ENCODE assay signal across 30 cellular contexts in genomic region chr21:16388911-16389515, GRCh38.
"Had no signal": no experiment of that assay in that cellular context is flagged by ENCODE, and none has a peak within 500 bp of the region (broad histone marks: within the 10 kb centered on the region; RNA-seq: fewer than 3 reads in every experiment).

No MANE protein-coding gene starts in this region.

- H3K4me1 ChIP-seq: colonic mucosa, left lung, lower lobe of right lung, right lobe of liver, upper lobe of right lung had no signal

- H3K4me3 ChIP-seq: cardiac muscle cell, colonic mucosa, esophagus squamous epithelium, left lung, lower lobe of right lung, right lobe of liver, skin epidermis, thoracic aorta, upper lobe of right lung had no signal

- DNase-seq: activated CD4-positive, alpha-beta T cell treated with anti-CD3 and anti-CD28 coated beads for 48 hours; activated CD4-positive, alpha-beta T cell treated with anti-CD3 and anti-CD28 coated beads, Interleukin-2, amount 50 U/mL, for 48 hours; activated CD8-positive, alpha-beta memory T cell treated with anti-CD3 and anti-CD28 coated beads for 24 hours; activated effector memory CD4-positive, alpha-beta T cell treated with Interleukin-2 at 50 U/mL for 16 hours; activated naive CD4-positive, alpha-beta T cell treated with Interleukin-2 at 50 U/mL for 16 hours; anterior cingulate cortex; cerebellar nuclear complex; colonic mucosa; effector memory CD8-positive, alpha-beta T cell; esophagus squamous epithelium; head of caudate nucleus; hippocampal formation; kidney glomerular epithelial cell; left lung; lower lobe of right lung; naive B cell; nephron progenitor cell; right lobe of liver; stimulated activated CD4-positive, alpha-beta T cell treated with anti-CD3 and anti-CD28 coated beads, Interleukin-12 subunit alpha, Interleukin-12 subunit beta, amount 100 ng/mL, for 4 hours; stimulated activated CD4-positive, alpha-beta T cell treated with anti-CD3 and anti-CD28 coated beads, Interleukin-4, amount 100 ng/mL, for 24 hours; T-helper 17 cell; T1000; upper lobe of right lung; WERI-Rb-1 had no signal

- H3K27ac ChIP-seq: cardiac muscle cell, colonic mucosa, esophagus squamous epithelium, left lung, lower lobe of right lung, neutrophil, right lobe of liver, thoracic aorta, upper lobe of right lung, WERI-Rb-1 had no signal

- H3K27me3 ChIP-seq: cardiac muscle cell, colonic mucosa, esophagus squamous epithelium, left lung, neutrophil, right lobe of liver, upper lobe of right lung had no signal

- H3K36me3 ChIP-seq: cardiac muscle cell, colonic mucosa, left lung, lower lobe of right lung, neutrophil, right lobe of liver, thoracic aorta, upper lobe of right lung, WERI-Rb-1 had no signal

- H3K9me3 ChIP-seq: colonic mucosa, esophagus squamous epithelium, lower lobe of right lung, neutrophil, right lobe of liver, thoracic aorta, upper lobe of right lung had no signal

- ATAC-seq: activated CD4-positive, CD25-positive, alpha-beta regulatory T cell treated with anti-CD3 and anti-CD28 coated beads, Interleukin-2, amount 50 U/mL, for 24 hours; effector memory CD8-positive, alpha-beta T cell; left lung; lower lobe of right lung; right lobe of liver; stimulated activated effector memory CD8-positive, alpha-beta T cell treated with anti-CD3 and anti-CD28 coated beads, Interleukin-12 subunit alpha, Interleukin-12 subunit beta, amount 100 ng/mL, for 72 hours; T-helper 17 cell; upper lobe of right lung had no signal
